Comparison of ENCODE assay signal across 12 cellular contexts in genomic region chr3:100954990-100955389, GRCh38. TPM values are rescaled to one million over a fixed set of nuclear protein-coding genes. Genes with fewer than 3 reads are reported as not detected.
DNase-seq lines count a peak whose midpoint lies in the region; ATAC-seq and TF ChIP-seq lines count a peak whose summit lies in the region.
"Had no signal": no experiment of that assay in that cellular context is flagged by ENCODE, and none has a peak within 500 bp of the region (broad histone marks: within the 10 kb centered on the region; RNA-seq: fewer than 3 reads in every experiment).

No MANE protein-coding gene starts in this region.

- H3K4me3 ChIP-seq in MG63, result no peak overlapping the region
- no peak overlapping the region for H3K4me3 ChIP-seq in upper lobe of right lung
- no peak overlapping the region for H3K4me3 ChIP-seq in spleen
- H3K4me3 ChIP-seq: cardiac muscle cell, SK-N-MC had no signal

- no peak for TF ChIP-seq POLR2A in spleen (IDR thresholded peaks at IDR 0.05)

- H3K27me3 ChIP-seq in MG63 (no peaks in the 10 kb centered on the region), upper lobe of right lung (no peaks in the 10 kb centered on the region), spleen (replicated peaks in 1 of 7) (no peaks in the 10 kb centered on the region)
- H3K27me3 ChIP-seq: cardiac muscle cell had no signal

- DNase-seq in MG63 (peak; percentile 69), epidermal melanocyte (ENCODE audit: insufficient read length, low spot score) (peak; percentile 23), lung microvascular endothelial cell (ENCODE audit: low read depth in 2 of 2) (peak; percentile 21 to 83), upper lobe of right lung (no peak), G401 (ENCODE audit: low spot score) (no peak), spleen (no peak), ureter (ENCODE audit: low spot score) (no peak), anterior cingulate cortex (lab: John Stamatoyannopoulos, UW) (no peak)
- DNase-seq: NCI-H2171, nephron progenitor cell had no signal

- no peak for TF ChIP-seq CTCF in upper lobe of right lung (IDR thresholded peaks at IDR 0.05)
- TF ChIP-seq CTCF in spleen (IDR thresholded peaks at IDR 0.05 in 8 of 11, conservative IDR thresholded peaks at IDR 0.05 in 3 of 11), result no peak

- no peaks in the 10 kb centered on the region for H3K36me3 ChIP-seq in MG63
- no peaks in the 10 kb centered on the region for H3K36me3 ChIP-seq in upper lobe of right lung
- H3K36me3 ChIP-seq in spleen, result no peaks in the 10 kb centered on the region
- H3K36me3 ChIP-seq: cardiac muscle cell had no signal

- in situ Hi-C loops in G401 (cut with HindIII; ENCODE audit: low sequenced_read_pairs), result no loop called here

- WGBS in spleen, 5 donors, result 57 to 65% (median 62%) methylated on average over 4 of the region's 4 CpGs

- intact Hi-C loops in upper lobe of right lung (cut with DNase I), result no loop called here
- intact Hi-C loops in spleen (cut with DNase I; ENCODE audit: low total_unique reads), result no loop called here

- H3K4me1 ChIP-seq in upper lobe of right lung (no peaks in the 10 kb centered on the region), spleen (no peaks in the 10 kb centered on the region)

- H3K9me3 ChIP-seq in MG63 (peaks cover 4% of the 10 kb centered on the region; the same call in 1 of the 2 replicates), upper lobe of right lung (no peaks in the 10 kb centered on the region), spleen (peaks cover 0 to 15% (median 10%) of the 10 kb centered on the region in 8 donors)

- peak; percentile 81 for ATAC-seq in upper lobe of right lung

- H3K27ac ChIP-seq in upper lobe of right lung (no peak overlapping the region), spleen (peak overlapping the region in 3 of 8 donors; percentile 6 to 44 (median 38))
- H3K27ac ChIP-seq: cardiac muscle cell, SK-N-MC had no signal

RNA-seq across cellular contexts. Expression of gene ABI3BP, which starts 38.2 kb away (rescaled TPM):
- 1.1 and 2.1 TPM in 2 replicates for total RNA-seq in MG63 (2014; rRNA removed; shearing (Covaris generic); ENCODE audit: low replicate concordance)
- total RNA-seq in lung microvascular endothelial cell (6.3 and 7.7 TPM in 2 replicates), upper lobe of right lung (207 TPM), spleen (10 to 100 TPM in 6 of 7 donors, 1 to 10 TPM in 1; 5.1 to 29.9 (median 23.0) TPM), ureter (43.0 TPM)
- total RNA-seq in G401 (2014; rRNA removed; shearing (Covaris generic)), result not detected in 2 replicates
- 10 to 100 TPM in 1 of 3 donors, 1 to 10 TPM in 2; 4.2 to 15.2 (median 4.9) TPM for polyA plus RNA-seq in spleen

Comparison
In these comparisons a context has a peak if more than half of its experiments do, and no peak if none do; other contexts are left out.
1. DNase-seq: peak in MG63 (single experiment), epidermal melanocyte (single experiment) and lung microvascular endothelial cell (2 of 2); none in upper lobe of right lung (single experiment), G401 (single experiment), spleen (single experiment), ureter (single experiment) and anterior cingulate cortex (0 of 58).